Comparison of ENCODE assay signal across 21 cellular contexts in the genomic region with DNA sequence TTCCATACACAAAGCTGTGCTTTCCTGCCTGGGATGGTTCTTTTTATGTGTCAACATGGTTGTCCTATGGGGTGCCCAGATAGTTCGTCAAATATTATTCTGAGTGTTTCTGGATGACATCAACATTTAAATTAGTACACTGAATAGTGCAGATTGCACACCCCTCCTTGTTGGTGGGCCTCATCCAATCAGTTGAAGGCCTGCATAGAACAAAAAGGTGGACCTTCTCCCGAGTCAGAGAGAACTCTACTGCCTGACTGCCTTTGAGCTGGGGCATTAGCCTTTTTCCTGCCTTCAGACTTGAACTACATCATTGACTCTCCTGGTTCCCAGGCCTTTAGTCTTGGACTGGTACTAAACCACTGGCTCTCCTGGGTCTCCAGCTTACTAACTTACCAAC.
"Had no signal": no experiment of that assay in that cellular context is flagged by ENCODE, and none has a peak within 500 bp of the region (broad histone marks: within the 10 kb centered on the region; RNA-seq: fewer than 3 reads in every experiment).

No MANE protein-coding gene starts in this region.

- H3K4me3 ChIP-seq: breast epithelium, gastrocnemius medialis, pancreas, sigmoid colon, suprapubic skin, vagina had no signal

- H3K36me3 ChIP-seq: breast epithelium, gastrocnemius medialis, neutrophil, sigmoid colon, suprapubic skin, vagina had no signal

- DNase-seq: activated CD4-positive, alpha-beta T cell treated with anti-CD3 and anti-CD28 coated beads, Interleukin-2, amount 10 ng/mL, durations not matched to agents 7 days and 5 days; activated CD8-positive, alpha-beta T cell treated with anti-CD3 and anti-CD28 coated beads, Interleukin-2, amount 10 ng/mL, durations not matched to agents 7 days and 5 days; activated naive CD4-positive, alpha-beta T cell treated with anti-CD3 and anti-CD28 coated beads for 36 hours; activated T-cell treated with anti-CD3 and anti-CD28 coated beads, Interleukin-2, amount 50 U/mL, for 4 hours; cerebellar nuclear complex; effector CD8-positive, alpha-beta T cell; gastrocnemius medialis; immature natural killer cell; kidney glomerular epithelial cell; mesenchymal stem cell; naive thymus-derived CD8-positive, alpha-beta T cell; sigmoid colon; stimulated activated naive CD4-positive, alpha-beta T cell; T1000; trophoblast cell had no signal

- H3K4me1 ChIP-seq: breast epithelium had no signal

- H3K27ac ChIP-seq: breast epithelium, gastrocnemius medialis, neutrophil, sigmoid colon, suprapubic skin, vagina had no signal

- ATAC-seq: activated CD8-positive, alpha-beta T cell treated with anti-CD3 and anti-CD28 coated beads, Interleukin-2, amount 10 ng/mL, durations not matched to agents 7 days and 5 days; activated T-cell treated with anti-CD3 and anti-CD28 coated beads, Interleukin-2, amount 50 U/mL, for 4 hours; esophagus mucosa; gastrocnemius medialis; naive thymus-derived CD8-positive, alpha-beta T cell had no signal

- H3K9me3 ChIP-seq: breast epithelium, gastrocnemius medialis, neutrophil, pancreas, sigmoid colon, suprapubic skin, vagina had no signal

- H3K27me3 ChIP-seq: breast epithelium, gastrocnemius medialis, neutrophil, pancreas, sigmoid colon, suprapubic skin, vagina had no signal
